Comparison of ENCODE assay signal across 16 cellular contexts in the genomic region with DNA sequence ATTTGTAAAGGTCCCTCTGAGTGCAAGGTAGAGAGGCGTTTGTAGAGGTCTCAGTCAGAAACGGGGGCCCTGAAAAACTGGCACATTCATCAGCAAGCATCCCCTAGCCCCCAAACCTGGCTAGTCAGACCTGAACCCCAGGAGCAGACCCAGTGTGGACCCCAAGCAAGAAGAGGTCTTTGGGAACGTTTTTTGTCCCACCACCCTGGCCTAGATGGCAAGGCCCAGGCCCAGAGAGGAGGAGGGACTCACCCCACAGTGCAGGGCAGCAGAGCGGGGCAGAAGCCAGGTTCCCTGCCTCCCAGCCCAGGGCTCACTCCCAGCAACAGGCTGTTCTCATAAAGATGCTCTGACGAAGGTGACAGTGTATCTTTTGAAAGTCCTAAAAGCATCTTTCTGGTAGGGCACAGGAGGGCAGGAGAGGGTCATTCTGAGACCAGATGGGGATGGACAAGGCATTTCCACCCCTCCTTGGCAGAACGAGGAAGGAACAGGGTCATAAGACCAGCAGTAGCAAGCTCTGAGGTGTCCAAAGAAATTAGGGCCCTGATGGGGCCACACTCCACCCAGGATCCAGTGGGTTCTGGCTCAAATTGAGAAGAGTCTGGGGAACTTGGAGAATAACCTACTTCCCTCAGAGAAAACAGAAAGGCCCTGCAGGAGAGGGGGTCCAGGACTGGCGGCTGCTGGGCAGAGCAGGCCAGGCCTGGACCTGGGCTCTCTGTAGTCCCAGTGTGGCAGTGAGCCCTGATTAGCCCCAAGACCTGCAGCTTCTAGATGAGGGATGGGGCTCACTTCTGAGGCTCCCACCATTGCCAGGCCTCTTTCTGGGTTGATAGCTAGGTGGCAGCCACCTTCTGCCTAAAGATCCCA. TPM values are rescaled to one million over a fixed set of nuclear protein-coding genes. Genes with fewer than 3 reads are reported as not detected.
DNase-seq lines count a peak whose midpoint lies in the region; ATAC-seq and TF ChIP-seq lines count a peak whose summit lies in the region.
"Had no signal": no experiment of that assay in that cellular context is flagged by ENCODE, and none has a peak within 500 bp of the region (broad histone marks: within the 10 kb centered on the region; RNA-seq: fewer than 3 reads in every experiment).

No MANE protein-coding gene starts in this region.

- intact Hi-C loops in esophagus squamous epithelium (cut with DNase I) (no loop called here), aorta (cut with DNase I) (no loop called here)

- peak; percentile 0 to 5 for DNase-seq in stimulated activated naive CD8-positive, alpha-beta T cell treated with anti-CD3 and anti-CD28 coated beads, Interleukin-15, amount 100 ng/mL, for 72 hours
- DNase-seq in stimulated activated naive CD8-positive, alpha-beta T cell treated with anti-CD3 and anti-CD28 coated beads, Interleukin-15, Interleukin-2, amounts not matched to agents 100 U/mL and 50 U/mL, for 24 hours, result no peak
- DNase-seq in esophagus squamous epithelium (lab: John Stamatoyannopoulos, UW) (no peak), aorta (peak; percentile 29 to 57), ACHN (no peak)
- DNase-seq in natural killer cell treated with Interleukin-12 subunit alpha and Interleukin-12 subunit beta and Interleukin-15 and Interleukin-18, amount 100 ng/mL, for 72 hours (ENCODE audit: low spot score), result no peak
- no peak for DNase-seq in stimulated activated naive CD4-positive, alpha-beta T cell (lab: John Stamatoyannopoulos, UW)
- DNase-seq: erythroblast, hypothalamus, NCI-H1417 treated with DMSO at 0.1 percent for 48 hours, small intestine had no signal

- in situ Hi-C loops in ACHN (cut with HindIII; ENCODE audit: low pct_ligation_motif_present, low pct_unique_long_range_greater_than_20kb, low sequenced_read_pairs), result no loop called here

- H3K9me3 ChIP-seq in esophagus squamous epithelium (no peaks in the 10 kb centered on the region), aorta (ENCODE audit: control insufficient read depth, low read length) (no peaks in the 10 kb centered on the region)
- H3K9me3 ChIP-seq: HAP-1 had no signal

- H3K4me3 ChIP-seq in esophagus squamous epithelium, result no peak overlapping the region
- H3K4me3 ChIP-seq in aorta (ENCODE audit: low read length in 2 of 2), result no peak overlapping the region
- H3K4me3 ChIP-seq: HAP-1, SK-N-MC had no signal

- H3K27me3 ChIP-seq in esophagus squamous epithelium (peaks cover 0 to 7% (median 0%) of the 10 kb centered on the region in 4 donors), aorta (ENCODE audit: control insufficient read depth in 1 of 2, insufficient read depth in 2 of 2, low read length in 1 of 2) (no peaks in the 10 kb centered on the region)

- no peaks in the 10 kb centered on the region for H3K36me3 Mint-ChIP-seq in natural killer cell treated with Interleukin-12 subunit alpha and Interleukin-12 subunit beta and Interleukin-15 and Interleukin-18, amount 100 ng/mL, for 72 hours

- H3K9me3 Mint-ChIP-seq in stimulated activated naive CD8-positive, alpha-beta T cell treated with anti-CD3 and anti-CD28 coated beads, Interleukin-15, amount 100 ng/mL, for 72 hours, result no peaks in the 10 kb centered on the region
- no peaks in the 10 kb centered on the region for H3K9me3 Mint-ChIP-seq in natural killer cell treated with Interleukin-12 subunit alpha and Interleukin-12 subunit beta and Interleukin-15 and Interleukin-18, amount 100 ng/mL, for 72 hours
- H3K9me3 Mint-ChIP-seq: neural crest cell had no signal

- no peaks in the 10 kb centered on the region for H3K4me1 Mint-ChIP-seq in stimulated activated naive CD8-positive, alpha-beta T cell treated with anti-CD3 and anti-CD28 coated beads, Interleukin-15, amount 100 ng/mL, for 72 hours
- no peaks in the 10 kb centered on the region for H3K4me1 Mint-ChIP-seq in natural killer cell treated with Interleukin-12 subunit alpha and Interleukin-12 subunit beta and Interleukin-15 and Interleukin-18, amount 100 ng/mL, for 72 hours (ENCODE audit: low read depth in 2 of 2)

- no peak for TF ChIP-seq CTCF in esophagus squamous epithelium (IDR thresholded peaks at IDR 0.05)

- H3K4me3 Mint-ChIP-seq in stimulated activated naive CD8-positive, alpha-beta T cell treated with anti-CD3 and anti-CD28 coated beads, Interleukin-15, amount 100 ng/mL, for 72 hours, result no peak overlapping the region
- H3K4me3 Mint-ChIP-seq in natural killer cell treated with Interleukin-12 subunit alpha and Interleukin-12 subunit beta and Interleukin-15 and Interleukin-18, amount 100 ng/mL, for 72 hours, result no peak overlapping the region
- H3K4me3 Mint-ChIP-seq: neural crest cell had no signal

- H3K27ac Mint-ChIP-seq in stimulated activated naive CD8-positive, alpha-beta T cell treated with anti-CD3 and anti-CD28 coated beads, Interleukin-15, amount 100 ng/mL, for 72 hours, result peak overlapping the region in 1 of 2 donors; percentile 92
- H3K27ac Mint-ChIP-seq in natural killer cell treated with Interleukin-12 subunit alpha and Interleukin-12 subunit beta and Interleukin-15 and Interleukin-18, amount 100 ng/mL, for 72 hours, result no peak overlapping the region

- 62 to 80% methylated on average over 4 to 6 of the region's 7 CpGs for whole genome bisulfite sequencing in esophagus squamous epithelium, 2 donors
- 83 to 84% methylated on average over 7 of the region's 7 CpGs for WGBS in aorta, 2 donors

- no peak for TF ChIP-seq POLR2A in esophagus squamous epithelium (IDR thresholded peaks at IDR 0.05)

- H3K4me1 ChIP-seq in esophagus squamous epithelium, result peaks cover 0 to 10% (median 0%) of the 10 kb centered on the region in 3 donors
- H3K4me1 ChIP-seq in aorta (ENCODE audit: control insufficient read depth in 1 of 2, insufficient read depth in 2 of 2, low read length in 2 of 2), result no peaks in the 10 kb centered on the region

- H3K27ac ChIP-seq in esophagus squamous epithelium (peak overlapping the region in 3 of 4 donors; percentile 48 to 70 (median 55)), aorta (ENCODE audit: low read depth in 1 of 2, low read length in 2 of 2) (peak overlapping the region in 1 of 2 donors; percentile 39)
- H3K27ac ChIP-seq: SK-N-MC had no signal

- ATAC-seq in stimulated activated naive CD8-positive, alpha-beta T cell treated with anti-CD3 and anti-CD28 coated beads, Interleukin-15, amount 100 ng/mL, for 72 hours, result no peak
- ATAC-seq in stimulated activated naive CD8-positive, alpha-beta T cell treated with anti-CD3 and anti-CD28 coated beads, Interleukin-15, Interleukin-2, amounts not matched to agents 100 U/mL and 50 U/mL, for 24 hours, result no peak
- peak; percentile 17 to 30 for ATAC-seq in natural killer cell treated with Interleukin-12 subunit alpha and Interleukin-12 subunit beta and Interleukin-15 and Interleukin-18, amount 100 ng/mL, for 72 hours
- ATAC-seq in aorta (ENCODE audit: low FRiP score) (no peak), HG02678 (IDR thresholded peaks at IDR 0.05; ENCODE audit: unreplicated experiment) (no peak)

- H3K36me3 ChIP-seq in esophagus squamous epithelium, result no peaks in the 10 kb centered on the region
- H3K36me3 ChIP-seq in aorta (ENCODE audit: control insufficient read depth in 1 of 2, insufficient read depth in 2 of 2, low read length in 1 of 2), result no peaks in the 10 kb centered on the region
- H3K36me3 ChIP-seq: HAP-1 had no signal

- no peaks in the 10 kb centered on the region for H3K27me3 Mint-ChIP-seq in stimulated activated naive CD8-positive, alpha-beta T cell treated with anti-CD3 and anti-CD28 coated beads, Interleukin-15, amount 100 ng/mL, for 72 hours
- peaks cover 4 to 12% of the 10 kb centered on the region in 2 donors for H3K27me3 Mint-ChIP-seq in natural killer cell treated with Interleukin-12 subunit alpha and Interleukin-12 subunit beta and Interleukin-15 and Interleukin-18, amount 100 ng/mL, for 72 hours

RNA-seq across cellular contexts. Expression of a gene that starts 18.2 kb away (rescaled TPM):
- 1 to 10 TPM in 1 of 4 donors, under 1 TPM in 2, not detected in 1; 0.04 to 1.2 (median 0.38) TPM for total RNA-seq in esophagus squamous epithelium
- total RNA-seq in natural killer cell treated with Interleukin-12 subunit alpha and Interleukin-12 subunit beta and Interleukin-15 and Interleukin-18, amount 100 ng/mL, for 72 hours, result not detected
- total RNA-seq in aorta, result 10 to 100 TPM in 1 of 2 donors, under 1 TPM in 1; 0.81 to 34.0 TPM
- polyA plus RNA-seq in aorta, result under 1 TPM in 1 of 2 donors, not detected in 1; 0.26 TPM

RNA-seq across cellular contexts. Expression of a gene that starts 40.1 kb away (rescaled TPM):
- under 1 TPM in 2 of 4 donors, not detected in 2; 0.30 to 0.53 TPM for total RNA-seq in esophagus squamous epithelium
- under 1 TPM in 1 of 2 donors, not detected in 1; 0.92 TPM for total RNA-seq in natural killer cell treated with Interleukin-12 subunit alpha and Interleukin-12 subunit beta and Interleukin-15 and Interleukin-18, amount 100 ng/mL, for 72 hours
- under 1 TPM; 0.57 to 0.62 TPM for total RNA-seq in aorta
- not detected for polyA plus RNA-seq in aorta
- total RNA-seq: chondrocyte, neural crest cell had no signal
- polyA plus RNA-seq: small intestine had no signal

RNA-seq across cellular contexts. Expression of a gene that starts 47.1 kb away (rescaled TPM):
- total RNA-seq in esophagus squamous epithelium (10 to 100 TPM in 1 of 4 donors, 1 to 10 TPM in 3; 1.5 to 10.3 (median 5.6) TPM), aorta (1 to 10 TPM; 5.7 to 7.5 TPM)
- 10 to 100 TPM; 30.9 to 52.0 TPM for total RNA-seq in natural killer cell treated with Interleukin-12 subunit alpha and Interleukin-12 subunit beta and Interleukin-15 and Interleukin-18, amount 100 ng/mL, for 72 hours
- 1 to 10 TPM; 1.2 to 1.9 TPM for polyA plus RNA-seq in aorta

Comparison
In these comparisons a context has a peak if more than half of its experiments do, and no peak if none do; other contexts are left out.
1. DNase-seq: peak in stimulated activated naive CD8-positive, alpha-beta T cell treated with anti-CD3 and anti-CD28 coated beads, Interleukin-15, amount 100 ng/mL, for 72 hours (2 of 2) and aorta (2 of 2); none in stimulated activated naive CD8-positive, alpha-beta T cell treated with anti-CD3 and anti-CD28 coated beads, Interleukin-15, Interleukin-2, amounts not matched to agents 100 U/mL and 50 U/mL, for 24 hours (single experiment), esophagus squamous epithelium (single experiment), natural killer cell treated with Interleukin-12 subunit alpha and Interleukin-12 subunit beta and Interleukin-15 and Interleukin-18, amount 100 ng/mL, for 72 hours (single experiment), ACHN (single experiment) and stimulated activated naive CD4-positive, alpha-beta T cell (0 of 6).
2. ATAC-seq: peak in natural killer cell treated with Interleukin-12 subunit alpha and Interleukin-12 subunit beta and Interleukin-15 and Interleukin-18, amount 100 ng/mL, for 72 hours (2 of 2); none in stimulated activated naive CD8-positive, alpha-beta T cell treated with anti-CD3 and anti-CD28 coated beads, Interleukin-15, amount 100 ng/mL, for 72 hours (single experiment), stimulated activated naive CD8-positive, alpha-beta T cell treated with anti-CD3 and anti-CD28 coated beads, Interleukin-15, Interleukin-2, amounts not matched to agents 100 U/mL and 50 U/mL, for 24 hours (single experiment), aorta (single experiment) and HG02678 (single experiment).